In genomic region chr12:28222959-28223662, GRCh38 we compare ENCODE assay signal across 10 cellular contexts. TPM values are rescaled to one million over a fixed set of nuclear protein-coding genes. Genes with fewer than 3 reads are reported as not detected.
DNase-seq lines count a peak whose midpoint lies in the region; ATAC-seq and TF ChIP-seq lines count a peak whose summit lies in the region.
"Had no signal": no experiment of that assay in that cellular context is flagged by ENCODE, and none has a peak within 500 bp of the region (broad histone marks: within the 10 kb centered on the region; RNA-seq: fewer than 3 reads in every experiment).

No MANE protein-coding gene starts in this region.

- no peaks in the 10 kb centered on the region for H3K27me3 ChIP-seq in esophagus muscularis mucosa

- 93% methylated on average over 3 of the region's 3 CpGs for WGBS in esophagus muscularis mucosa

- H3K9me3 Mint-ChIP-seq in MCF 10A (ENCODE audit: unreplicated experiment) (peaks cover 14% of the 10 kb centered on the region), nephron progenitor cell (peaks cover 23% of the 10 kb centered on the region)

- H3K4me1 Mint-ChIP-seq in MCF 10A (ENCODE audit: insufficient read depth, unreplicated experiment) (peaks cover 8% of the 10 kb centered on the region), nephron progenitor cell (no peaks in the 10 kb centered on the region)

- intact Hi-C loops in MCF 10A (cut with micrococcal nuclease) (no loop called here), esophagus muscularis mucosa (cut with DNase I) (no loop called here)

- H3K27ac Mint-ChIP-seq in MCF 10A (ENCODE audit: low read depth, unreplicated experiment): no peak overlapping the region
- H3K27ac Mint-ChIP-seq in nephron progenitor cell: no peak overlapping the region

- peaks cover 0 to 19% (median 7%) of the 10 kb centered on the region in 4 donors for H3K4me1 ChIP-seq in esophagus muscularis mucosa

- H3K4me3 Mint-ChIP-seq in MCF 10A (ENCODE audit: unreplicated experiment): no peak overlapping the region
- H3K4me3 Mint-ChIP-seq in nephron progenitor cell: no peak overlapping the region

- CTCF ChIA-PET in MCF 10A (lab: Yijun Ruan, JAX): interaction anchor here (0.6 kb wide), 1 partner anchor 684 kb away, joined by 3 read pairs; no protein-coding TSS in a partner anchor

- in situ Hi-C loops in GM13977 (cut with MboI; ENCODE audit: low pct_unique_long_range_greater_than_20kb, low sequenced_read_pairs, unreplicated experiment): no loop called here

- TF ChIP-seq EP300 in esophagus muscularis mucosa (IDR thresholded peaks at IDR 0.05): no peak

- no TSS peak for BruUV-seq in MCF 10A (replicated peaks; lab: Mats Ljungman, UMichigan)

- H3K4me3 ChIP-seq in esophagus muscularis mucosa: no peak overlapping the region

- H3K36me3 Mint-ChIP-seq in MCF 10A (ENCODE audit: insufficient read depth, unreplicated experiment): no peaks in the 10 kb centered on the region
- peaks cover under 1% of the 10 kb centered on the region for H3K36me3 Mint-ChIP-seq in nephron progenitor cell (ENCODE audit: low read depth)

- no peak for TF ChIP-seq CTCF in GM13977 (IDR thresholded peaks at IDR 0.05; ENCODE audit: extremely low read depth, insufficient read depth, missing control alignments)
- no peak for TF ChIP-seq CTCF in MCF 10A (IDR thresholded peaks at IDR 0.05; ENCODE audit: unreplicated experiment)
- TF ChIP-seq CTCF in esophagus muscularis mucosa (IDR thresholded peaks at IDR 0.05): no peak
- no peak for TF ChIP-seq CTCF in nephron progenitor cell (IDR thresholded peaks at IDR 0.05)

- DNase-seq in GM13977 (ENCODE audit: low spot score) (peak; percentile 28), MCF 10A (ENCODE audit: unreplicated experiment) (no peak), esophagus muscularis mucosa (ENCODE audit: extremely low spot score) (no peak), NCI-H1930 (lab: John Stamatoyannopoulos, UW) (no peak), nephron progenitor cell (no peak)
- peak; percentile 14 for DNase-seq in activated naive CD4-positive, alpha-beta T cell treated with anti-CD3 and anti-CD28 coated beads, Interleukin-2, amount 50 U/mL, for 16 hours
- DNase-seq: KBM-7, SK-N-SH had no signal

- ATAC-seq in GM19467 (IDR thresholded peaks at IDR 0.05; ENCODE audit: unreplicated experiment) (peak; percentile 92), HG03103 (IDR thresholded peaks at IDR 0.05; ENCODE audit: low read depth, unreplicated experiment) (peak; percentile 92)

- TF ChIP-seq POLR2A in esophagus muscularis mucosa (IDR thresholded peaks at IDR 0.05; ENCODE audit: low read depth): no peak

- POLR2A ChIA-PET in MCF 10A (lab: Yijun Ruan, JAX): interaction anchor here (0.6 to 2.7 kb wide), 3 partner anchors 8 to 1318 kb away, joined by 3 to 9 read pairs (median 4); no protein-coding TSS in a partner anchor

- no peak overlapping the region for H3K27ac ChIP-seq in esophagus muscularis mucosa (replicated peaks in 1 of 4)

- no peaks in the 10 kb centered on the region for H3K27me3 Mint-ChIP-seq in MCF 10A (ENCODE audit: insufficient read depth, unreplicated experiment)
- no peaks in the 10 kb centered on the region for H3K27me3 Mint-ChIP-seq in nephron progenitor cell (ENCODE audit: low read depth, poor library complexity)

- H3K9me3 ChIP-seq in esophagus muscularis mucosa: peaks cover 0 to 6% (median 0%) of the 10 kb centered on the region in 4 donors

- no peaks in the 10 kb centered on the region for H3K36me3 ChIP-seq in esophagus muscularis mucosa

RNA-seq across cellular contexts. Expression of gene CCDC91, which starts 32.9 kb away (rescaled TPM):
- total RNA-seq in MCF 10A (2022) (35.9 and 38.6 TPM in 2 replicates), esophagus muscularis mucosa (10 to 100 TPM; 51.1 to 76.4 (median 59.0) TPM)

Comparison
In these comparisons a context has a peak if more than half of its experiments do, and no peak if none do; other contexts are left out.
1. DNase-seq: peak in GM13977 (single experiment) and activated naive CD4-positive, alpha-beta T cell treated with anti-CD3 and anti-CD28 coated beads, Interleukin-2, amount 50 U/mL, for 16 hours (single experiment); none in MCF 10A (single experiment), esophagus muscularis mucosa (single experiment), NCI-H1930 (0 of 2) and nephron progenitor cell (single experiment).